20 cellular contexts compared by ENCODE assay signal in the genomic region with DNA sequence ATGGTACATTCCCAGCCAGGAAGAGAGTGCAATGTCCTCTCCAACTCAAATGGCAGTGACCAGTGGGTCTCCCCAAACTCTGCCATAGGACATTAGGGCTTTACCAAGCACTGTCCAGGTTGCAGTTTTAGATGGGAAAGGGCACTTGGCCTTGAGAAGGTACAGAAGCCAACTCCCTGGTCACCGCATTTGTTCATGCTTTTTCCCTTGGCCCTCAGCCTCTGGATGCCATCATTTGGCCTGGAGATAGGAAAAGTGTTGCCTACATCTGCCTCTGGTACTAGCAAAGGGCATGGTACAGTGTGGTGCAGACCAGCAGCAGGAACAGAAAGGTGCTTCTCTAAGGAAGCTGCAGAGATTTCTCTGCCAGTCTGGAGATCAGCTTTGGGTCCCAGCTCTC.
A peak's percentile ranks its signal among the peaks of the same experiment; 100 is the strongest.
DNase-seq lines count a peak whose midpoint lies in the region; ATAC-seq, FAIRE-seq and TF ChIP-seq lines count a peak whose summit lies in the region.
"Had no signal": no experiment of that assay in that cellular context is flagged by ENCODE, and none has a peak within 500 bp of the region (broad histone marks: within the 10 kb centered on the region; RNA-seq: fewer than 3 reads in every experiment).

No MANE protein-coding gene starts in this region.

- H2BK120ac ChIP-seq in neuronal stem cell (ENCODE audit: low read depth, low read length) = no peak overlapping the region

- no TSS peak for BruUV-seq in PC-3 (replicated peaks; lab: Mats Ljungman, UMichigan)

- DNase-seq in Karpas-422 (no peak), PC-3 (no peak), bronchial epithelial cell (ENCODE audit: low read depth) (no peak), neuronal stem cell (ENCODE audit: low spot score) (no peak), Right ventricle myocardium inferior (ENCODE audit: missing footprints) (no peak), ACHN (no peak)
- no peak for DNase-seq in stimulated activated naive CD8-positive, alpha-beta T cell treated with anti-CD3 and anti-CD28 coated beads, Interleukin-15, Interleukin-2, amounts not matched to agents 100 U/mL and 50 U/mL, for 24 hours
- DNase-seq: AML-193; Caco-2; CD4-positive, alpha-beta T cell; HFFc6 had no signal

- no peaks in the 10 kb centered on the region for H3K9me2 ChIP-seq in Karpas-422 (replicated peaks; ENCODE audit: insufficient read depth, low read length)
- no peaks in the 10 kb centered on the region for H3K9me2 ChIP-seq in PC-3 (replicated peaks; ENCODE audit: low read length)

- H3K23ac ChIP-seq in neuronal stem cell (ENCODE audit: low read depth, low read length, poor library complexity) = no peak overlapping the region

- no peaks in the 10 kb centered on the region for H3K27me3 ChIP-seq in Karpas-422 (ENCODE audit: low read length)
- H3K27me3 ChIP-seq in PC-3 (ENCODE audit: low read length) = no peaks in the 10 kb centered on the region
- H3K27me3 ChIP-seq in bronchial epithelial cell (ENCODE audit: control insufficient read depth, insufficient read depth, low read length) = no peaks in the 10 kb centered on the region
- H3K27me3 ChIP-seq in neuronal stem cell (ENCODE audit: control insufficient read depth in 3 of 3, insufficient read depth in 3 of 3, low read depth in 1 of 3, low read length in 3 of 3) = no peaks in the 10 kb centered on the region

- POLR2A ChIA-PET in PC-3 (lab: Charles Lee; ENCODE audit: unreplicated experiment) = no interaction called here

- H3K4me1 ChIP-seq in Karpas-422 (ENCODE audit: low read length) = peaks cover 68% of the 10 kb centered on the region
- peaks cover 6% of the 10 kb centered on the region; the same call in 1 of the 2 replicates for H3K4me1 ChIP-seq in PC-3 (ENCODE audit: insufficient read depth, low read length)
- no peaks in the 10 kb centered on the region for H3K4me1 ChIP-seq in neuronal stem cell (ENCODE audit: control insufficient read depth in 2 of 2, insufficient read depth in 1 of 2, low read depth in 1 of 2, low read length in 2 of 2)
- H3K4me1 ChIP-seq: Caco-2 had no signal

- H4K91ac ChIP-seq in neuronal stem cell (ENCODE audit: low read depth, low read length, poor library complexity) = no peak overlapping the region

- H3K36me3 ChIP-seq in Karpas-422 (ENCODE audit: insufficient read depth, low read length) = peaks cover 30% of the 10 kb centered on the region; the same call in 1 of the 2 replicates
- no peaks in the 10 kb centered on the region; the same call in 1 of the 2 replicates for H3K36me3 ChIP-seq in PC-3 (ENCODE audit: low read depth, low read length)
- H3K36me3 ChIP-seq in bronchial epithelial cell (ENCODE audit: control insufficient read depth, insufficient read depth, low read length) = no peaks in the 10 kb centered on the region
- H3K36me3 ChIP-seq in neuronal stem cell (replicated peaks in 1 of 2; ENCODE audit: control insufficient read depth in 2 of 2, insufficient read depth in 2 of 2, low read length in 2 of 2) = no peaks in the 10 kb centered on the region

- H3K18ac ChIP-seq in neuronal stem cell (ENCODE audit: low read length) = no peak overlapping the region

- no peak overlapping the region for H2BK15ac ChIP-seq in neuronal stem cell (ENCODE audit: low read length)

- H3K4me2 ChIP-seq in Karpas-422 (ENCODE audit: low read depth, low read length, poor library complexity, severe bottlenecking) (no peak overlapping the region), PC-3 (ENCODE audit: low read length) (no peak overlapping the region), neuronal stem cell (ENCODE audit: insufficient read depth, low read length, poor library complexity, severe bottlenecking) (no peak overlapping the region)
- H3K4me2 ChIP-seq: GM23338 had no signal

- H3K9me3 ChIP-seq in Karpas-422 (ENCODE audit: low read length) = no peaks in the 10 kb centered on the region
- no peaks in the 10 kb centered on the region for H3K9me3 ChIP-seq in PC-3 (ENCODE audit: low read length)
- H3K9me3 ChIP-seq in neuronal stem cell (replicated peaks in 1 of 2; ENCODE audit: control insufficient read depth in 2 of 2, insufficient read depth in 1 of 2, low read depth in 1 of 2, low read length in 2 of 2) = no peaks in the 10 kb centered on the region
- H3K9me3 ChIP-seq: Caco-2 had no signal

- H3K9ac ChIP-seq in Karpas-422 (ENCODE audit: low read length) (peak overlapping the region; percentile 44; the same call in 1 of the 2 replicates), PC-3 (ENCODE audit: low read length) (no peak overlapping the region), neuronal stem cell (ENCODE audit: low read depth, low read length, poor library complexity) (no peak overlapping the region)

- no peak overlapping the region for H2AK5ac ChIP-seq in neuronal stem cell (ENCODE audit: low read depth, low read length)

- no peak overlapping the region for H2AFZ ChIP-seq in Karpas-422 (ENCODE audit: low read length)
- 0 out of 2 replicates have a peak overlapping the region, but pooled peaks have one; percentile 22 for H2AFZ ChIP-seq in PC-3 (ENCODE audit: low read length)
- no peak overlapping the region for H2AFZ ChIP-seq in neuronal stem cell (ENCODE audit: low read length)
- H2AFZ ChIP-seq: GM23338 had no signal

- no peaks in the 10 kb centered on the region for H3F3A ChIP-seq in PC-3 (ENCODE audit: low read length, unreplicated experiment)

- no CpG with 5 or more reads among the region's 1 CpG for WGBS in neuronal stem cell (ENCODE audit: extremely low coverage in 2 of 2, insufficient read length in 2 of 2, insufficient replicate concordance in 1 of 2), 2 donors

- intact Hi-C loops in PC-3 (cut with micrococcal nuclease) (no loop called here), Right ventricle myocardium inferior (cut with DNase I) (no loop called here)

- no peak overlapping the region for H3K4me3 ChIP-seq in Karpas-422 (ENCODE audit: low read length)
- no peak overlapping the region for H3K4me3 ChIP-seq in PC-3 (ENCODE audit: low read length)
- no peak overlapping the region for H3K4me3 ChIP-seq in bronchial epithelial cell (ENCODE audit: low read depth, low read length)
- no peak overlapping the region for H3K4me3 ChIP-seq in neuronal stem cell (ENCODE audit: low read length in 2 of 2)
- H3K4me3 ChIP-seq: GM23338 had no signal

- TF ChIP-seq CTCF in PC-3 (conservative IDR thresholded peaks at IDR 0.05; ENCODE audit: low read depth, low read length) (no peak), bronchial epithelial cell (IDR thresholded peaks at IDR 0.05; ENCODE audit: insufficient read depth, low read length, severe bottlenecking) (no peak)

- peak; percentile 82 for FAIRE-seq in bronchial epithelial cell (lab: Jason Lieb, UNC)
- FAIRE-seq: A204.1, D721Med, G401.6, GM12892, GM18507 had no signal

- H3K4ac ChIP-seq in neuronal stem cell (ENCODE audit: low read length) = no peak overlapping the region

- no peak overlapping the region for H4K8ac ChIP-seq in neuronal stem cell (ENCODE audit: low read depth, low read length)

- peak overlapping the region; percentile 6 for H3K14ac ChIP-seq in neuronal stem cell (ENCODE audit: low read length)

- no peaks in the 10 kb centered on the region for H3K79me1 ChIP-seq in neuronal stem cell (ENCODE audit: low read depth, low read length)

- no peak overlapping the region for H2BK5ac ChIP-seq in neuronal stem cell (ENCODE audit: low read length)

- in situ Hi-C loops in ACHN (cut with HindIII; ENCODE audit: low pct_ligation_motif_present, low pct_unique_long_range_greater_than_20kb, low sequenced_read_pairs) = no loop called here

- no peak overlapping the region for H2BK12ac ChIP-seq in neuronal stem cell (ENCODE audit: low read length)

- peaks cover 26% of the 10 kb centered on the region for H3K79me2 ChIP-seq in Karpas-422 (ENCODE audit: low read length)
- H3K79me2 ChIP-seq in PC-3 (ENCODE audit: low read length) = no peaks in the 10 kb centered on the region

- H4K20me1 ChIP-seq in Karpas-422 (ENCODE audit: insufficient read depth, low read depth, low read length) = no peaks in the 10 kb centered on the region
- no peaks in the 10 kb centered on the region for H4K20me1 ChIP-seq in PC-3 (ENCODE audit: low read length)

- ATAC-seq in PC-3 = no peak
- no peak for ATAC-seq in stimulated activated naive CD8-positive, alpha-beta T cell treated with anti-CD3 and anti-CD28 coated beads, Interleukin-15, Interleukin-2, amounts not matched to agents 100 U/mL and 50 U/mL, for 24 hours
- no peak for ATAC-seq in Right ventricle myocardium inferior
- ATAC-seq: GM23338, HCT116 had no signal

- peak overlapping the region; percentile 88 for H3K27ac ChIP-seq in Karpas-422 (ENCODE audit: low read length)
- H3K27ac ChIP-seq in PC-3 (ENCODE audit: low read length) = no peak overlapping the region
- no peak overlapping the region for H3K27ac ChIP-seq in neuronal stem cell (replicated peaks; ENCODE audit: low read length)
- H3K27ac ChIP-seq: C4-2B, HL-60 had no signal

- CTCF ChIA-PET in PC-3 (lab: Charles Lee) = no interaction called here
